In the genomic region with DNA sequence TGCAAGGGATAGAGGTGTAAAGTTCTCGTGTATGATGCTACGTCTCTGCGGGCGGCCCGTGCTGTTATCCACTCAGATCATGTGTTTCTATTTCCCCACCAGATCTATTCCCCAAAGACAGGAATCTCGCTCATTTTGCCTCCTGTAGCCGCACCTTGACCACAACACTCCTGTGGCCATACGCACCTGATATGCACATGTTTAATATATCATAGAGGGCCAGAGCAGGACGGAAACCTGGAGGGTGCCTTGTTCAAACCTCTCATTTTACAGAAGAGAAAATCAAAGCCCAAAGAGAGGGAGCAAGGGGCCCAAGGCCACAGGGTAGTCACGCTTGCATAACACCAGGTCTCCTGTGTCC, we compare ENCODE assay signal across 11 cellular contexts. TPM values are rescaled to one million over a fixed set of nuclear protein-coding genes. Genes with fewer than 3 reads are reported as not detected.
"Had no signal": no experiment of that assay in that cellular context is flagged by ENCODE, and none has a peak within 500 bp of the region (broad histone marks: within the 10 kb centered on the region; RNA-seq: fewer than 3 reads in every experiment).

No MANE protein-coding gene starts in this region.

- H3K27ac ChIP-seq: KMS-11 had no signal

- H3K27ac Mint-ChIP-seq: HFFc6, IgD-negative memory B cell had no signal

- H3K4me3 ChIP-seq: HAP-1 had no signal

- H3K9ac ChIP-seq: KMS-11 had no signal

- H3K9me3 ChIP-seq: HAP-1 had no signal

- H3K4me2 ChIP-seq: KMS-11 had no signal

- H3K4me1 ChIP-seq: HAP-1 had no signal

- H3K36me3 ChIP-seq: HAP-1 had no signal

- FAIRE-seq: H54, HTR-8/SVneo had no signal

- H3K4me3 Mint-ChIP-seq: HFFc6, IgD-negative memory B cell had no signal

- DNase-seq: GOT3, HFFc6, Karpas-422, KBM-7 had no signal

- H3K36me3 Mint-ChIP-seq: IgD-negative memory B cell had no signal

- ATAC-seq: HCT116 had no signal

RNA-seq across cellular contexts. Expression of a gene that starts 37.6 kb away (rescaled TPM):
- total RNA-seq: HFFc6, HT-29 had no signal
- polyA plus RNA-seq: IgD-negative memory B cell had no signal
